1 cellular context compared by ENCODE assay signal in the genomic region with DNA sequence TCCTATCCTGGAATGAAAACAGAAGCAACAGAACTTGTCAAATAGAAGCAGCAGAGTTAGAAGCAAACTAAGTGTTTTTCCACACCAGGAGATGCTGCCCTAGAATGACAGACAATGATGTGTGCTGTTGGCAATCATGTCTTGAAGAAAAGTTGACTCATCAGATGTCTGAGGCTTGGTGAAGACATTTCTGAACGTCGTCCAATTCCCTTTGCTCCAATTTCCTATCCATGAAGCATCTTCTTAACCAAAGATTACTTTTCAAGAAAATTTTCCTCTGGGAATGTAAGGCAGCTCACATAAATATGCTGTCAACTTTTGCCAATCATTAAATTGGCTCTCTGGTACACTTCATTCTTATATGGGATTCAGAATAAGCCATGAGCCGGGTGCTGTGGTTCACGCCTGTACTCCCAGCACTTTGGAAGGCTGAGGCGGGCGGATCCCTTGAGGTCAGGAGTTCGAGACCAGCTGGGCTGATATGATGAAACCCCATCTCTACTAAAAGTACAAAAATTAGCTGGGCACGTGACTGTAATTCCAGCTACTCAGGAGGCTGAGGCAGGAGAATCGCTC.
TF ChIP-seq lines count a peak whose summit lies in the region.

No MANE protein-coding gene starts in this region.

TF ChIP-seq in A549, 52 proteins besides CTCF, POLR2A, EP300 and RAD21 (continued from another document):
- TF ChIP-seq EHMT2 (IDR thresholded peaks at IDR 0.05; ENCODE audit: low read depth), result no peak
- TF ChIP-seq, protein P1, sequence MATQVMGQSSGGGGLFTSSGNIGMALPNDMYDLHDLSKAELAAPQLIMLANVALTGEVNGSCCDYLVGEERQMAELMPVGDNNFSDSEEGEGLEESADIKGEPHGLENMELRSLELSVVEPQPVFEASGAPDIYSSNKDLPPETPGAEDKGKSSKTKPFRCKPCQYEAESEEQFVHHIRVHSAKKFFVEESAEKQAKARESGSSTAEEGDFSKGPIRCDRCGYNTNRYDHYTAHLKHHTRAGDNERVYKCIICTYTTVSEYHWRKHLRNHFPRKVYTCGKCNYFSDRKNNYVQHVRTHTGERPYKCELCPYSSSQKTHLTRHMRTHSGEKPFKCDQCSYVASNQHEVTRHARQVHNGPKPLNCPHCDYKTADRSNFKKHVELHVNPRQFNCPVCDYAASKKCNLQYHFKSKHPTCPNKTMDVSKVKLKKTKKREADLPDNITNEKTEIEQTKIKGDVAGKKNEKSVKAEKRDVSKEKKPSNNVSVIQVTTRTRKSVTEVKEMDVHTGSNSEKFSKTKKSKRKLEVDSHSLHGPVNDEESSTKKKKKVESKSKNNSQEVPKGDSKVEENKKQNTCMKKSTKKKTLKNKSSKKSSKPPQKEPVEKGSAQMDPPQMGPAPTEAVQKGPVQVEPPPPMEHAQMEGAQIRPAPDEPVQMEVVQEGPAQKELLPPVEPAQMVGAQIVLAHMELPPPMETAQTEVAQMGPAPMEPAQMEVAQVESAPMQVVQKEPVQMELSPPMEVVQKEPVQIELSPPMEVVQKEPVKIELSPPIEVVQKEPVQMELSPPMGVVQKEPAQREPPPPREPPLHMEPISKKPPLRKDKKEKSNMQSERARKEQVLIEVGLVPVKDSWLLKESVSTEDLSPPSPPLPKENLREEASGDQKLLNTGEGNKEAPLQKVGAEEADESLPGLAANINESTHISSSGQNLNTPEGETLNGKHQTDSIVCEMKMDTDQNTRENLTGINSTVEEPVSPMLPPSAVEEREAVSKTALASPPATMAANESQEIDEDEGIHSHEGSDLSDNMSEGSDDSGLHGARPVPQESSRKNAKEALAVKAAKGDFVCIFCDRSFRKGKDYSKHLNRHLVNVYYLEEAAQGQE (IDR thresholded peaks at IDR 0.05), result no peak
- TF ChIP-seq HEYL (CRISPR knock-in tag; IDR thresholded peaks at IDR 0.05), result no peak
- TF ChIP-seq RNF2 (IDR thresholded peaks at IDR 0.05; ENCODE audit: borderline replicate concordance, low read depth), result no peak
- no peak for TF ChIP-seq ZSCAN20 (CRISPR knock-in tag; IDR thresholded peaks at IDR 0.05)
- TF ChIP-seq, protein P2, sequence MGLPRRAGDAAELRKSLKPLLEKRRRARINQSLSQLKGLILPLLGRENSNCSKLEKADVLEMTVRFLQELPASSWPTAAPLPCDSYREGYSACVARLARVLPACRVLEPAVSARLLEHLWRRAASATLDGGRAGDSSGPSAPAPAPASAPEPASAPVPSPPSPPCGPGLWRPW (IDR thresholded peaks at IDR 0.05), result no peak
- TF ChIP-seq, protein P3, sequence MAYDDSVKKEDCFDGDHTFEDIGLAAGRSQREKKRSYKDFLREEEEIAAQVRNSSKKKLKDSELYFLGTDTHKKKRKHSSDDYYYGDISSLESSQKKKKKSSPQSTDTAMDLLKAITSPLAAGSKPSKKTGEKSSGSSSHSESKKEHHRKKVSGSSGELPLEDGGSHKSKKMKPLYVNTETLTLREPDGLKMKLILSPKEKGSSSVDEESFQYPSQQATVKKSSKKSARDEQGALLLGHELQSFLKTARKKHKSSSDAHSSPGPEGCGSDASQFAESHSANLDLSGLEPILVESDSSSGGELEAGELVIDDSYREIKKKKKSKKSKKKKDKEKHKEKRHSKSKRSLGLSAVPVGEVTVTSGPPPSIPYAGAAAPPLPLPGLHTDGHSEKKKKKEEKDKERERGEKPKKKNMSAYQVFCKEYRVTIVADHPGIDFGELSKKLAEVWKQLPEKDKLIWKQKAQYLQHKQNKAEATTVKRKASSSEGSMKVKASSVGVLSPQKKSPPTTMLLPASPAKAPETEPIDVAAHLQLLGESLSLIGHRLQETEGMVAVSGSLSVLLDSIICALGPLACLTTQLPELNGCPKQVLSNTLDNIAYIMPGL (CRISPR knock-in tag; IDR thresholded peaks at IDR 0.05; ENCODE audit: borderline replicate concordance), result no peak
- TF ChIP-seq, protein P4, sequence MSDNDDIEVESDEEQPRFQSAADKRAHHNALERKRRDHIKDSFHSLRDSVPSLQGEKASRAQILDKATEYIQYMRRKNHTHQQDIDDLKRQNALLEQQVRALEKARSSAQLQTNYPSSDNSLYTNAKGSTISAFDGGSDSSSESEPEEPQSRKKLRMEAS (IDR thresholded peaks at IDR 0.05), result peak; percentile 57
- peak; percentile 86 for TF ChIP-seq FOSL2 (IDR thresholded peaks at IDR 0.05)
- peak; percentile 89 for TF ChIP-seq FOSL2 (CRISPR knock-in tag; IDR thresholded peaks at IDR 0.05)
- TF ChIP-seq HOXB13 (CRISPR knock-in tag; IDR thresholded peaks at IDR 0.05; ENCODE audit: low read depth), result no peak
- peak; percentile 46 to 79; a peak in 3 of 4 replicates for TF ChIP-seq CEBPB (IDR thresholded peaks at IDR 0.05)
- TF ChIP-seq, protein P5, sequence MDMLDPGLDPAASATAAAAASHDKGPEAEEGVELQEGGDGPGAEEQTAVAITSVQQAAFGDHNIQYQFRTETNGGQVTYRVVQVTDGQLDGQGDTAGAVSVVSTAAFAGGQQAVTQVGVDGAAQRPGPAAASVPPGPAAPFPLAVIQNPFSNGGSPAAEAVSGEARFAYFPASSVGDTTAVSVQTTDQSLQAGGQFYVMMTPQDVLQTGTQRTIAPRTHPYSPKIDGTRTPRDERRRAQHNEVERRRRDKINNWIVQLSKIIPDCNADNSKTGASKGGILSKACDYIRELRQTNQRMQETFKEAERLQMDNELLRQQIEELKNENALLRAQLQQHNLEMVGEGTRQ (IDR thresholded peaks at IDR 0.05), result peak; percentile 51; the same call in 1 of the 2 replicates
- no peak for TF ChIP-seq TFCP2L1 (CRISPR knock-in tag; IDR thresholded peaks at IDR 0.05)
- no peak for TF ChIP-seq ESRRA (IDR thresholded peaks at IDR 0.05; ENCODE audit: borderline replicate concordance, low read length)
- TF ChIP-seq RARB (CRISPR knock-in tag; IDR thresholded peaks at IDR 0.05), result no peak
- TF ChIP-seq HDAC2 (IDR thresholded peaks at IDR 0.05), result no peak
- TF ChIP-seq, protein P6, sequence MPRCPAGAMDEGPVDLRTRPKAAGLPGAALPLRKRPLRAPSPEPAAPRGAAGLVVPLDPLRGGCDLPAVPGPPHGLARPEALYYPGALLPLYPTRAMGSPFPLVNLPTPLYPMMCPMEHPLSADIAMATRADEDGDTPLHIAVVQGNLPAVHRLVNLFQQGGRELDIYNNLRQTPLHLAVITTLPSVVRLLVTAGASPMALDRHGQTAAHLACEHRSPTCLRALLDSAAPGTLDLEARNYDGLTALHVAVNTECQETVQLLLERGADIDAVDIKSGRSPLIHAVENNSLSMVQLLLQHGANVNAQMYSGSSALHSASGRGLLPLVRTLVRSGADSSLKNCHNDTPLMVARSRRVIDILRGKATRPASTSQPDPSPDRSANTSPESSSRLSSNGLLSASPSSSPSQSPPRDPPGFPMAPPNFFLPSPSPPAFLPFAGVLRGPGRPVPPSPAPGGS (IDR thresholded peaks at IDR 0.05), result no peak; the same call in 2 of the 3 replicates
- TF ChIP-seq MAFK (IDR thresholded peaks at IDR 0.05; ENCODE audit: partially characterized antibody), result peak; percentile 84
- TF ChIP-seq CHD2 (IDR thresholded peaks at IDR 0.05; ENCODE audit: low read length, partially characterized antibody), result no peak
- no peak for TF ChIP-seq EHF (CRISPR knock-in tag; IDR thresholded peaks at IDR 0.05)
- TF ChIP-seq FOSB (CRISPR knock-in tag; IDR thresholded peaks at IDR 0.05), result no peak
- TF ChIP-seq PHF8 (IDR thresholded peaks at IDR 0.05; ENCODE audit: borderline replicate concordance, low read depth), result no peak
- no peak for TF ChIP-seq HOXB5 (CRISPR knock-in tag; IDR thresholded peaks at IDR 0.05)
- TF ChIP-seq, protein P7, sequence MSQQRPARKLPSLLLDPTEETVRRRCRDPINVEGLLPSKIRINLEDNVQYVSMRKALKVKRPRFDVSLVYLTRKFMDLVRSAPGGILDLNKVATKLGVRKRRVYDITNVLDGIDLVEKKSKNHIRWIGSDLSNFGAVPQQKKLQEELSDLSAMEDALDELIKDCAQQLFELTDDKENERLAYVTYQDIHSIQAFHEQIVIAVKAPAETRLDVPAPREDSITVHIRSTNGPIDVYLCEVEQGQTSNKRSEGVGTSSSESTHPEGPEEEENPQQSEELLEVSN (IDR thresholded peaks at IDR 0.05; ENCODE audit: borderline replicate concordance, low read depth), result no peak
- TF ChIP-seq JUNB (IDR thresholded peaks at IDR 0.05), result peak; percentile 82
- no peak for TF ChIP-seq CBX2 (IDR thresholded peaks at IDR 0.05; ENCODE audit: borderline replicate concordance, low read depth)
- no peak for TF ChIP-seq ZFP36 (IDR thresholded peaks at IDR 0.05; ENCODE audit: borderline replicate concordance, partially characterized antibody)
- TF ChIP-seq, protein P8, sequence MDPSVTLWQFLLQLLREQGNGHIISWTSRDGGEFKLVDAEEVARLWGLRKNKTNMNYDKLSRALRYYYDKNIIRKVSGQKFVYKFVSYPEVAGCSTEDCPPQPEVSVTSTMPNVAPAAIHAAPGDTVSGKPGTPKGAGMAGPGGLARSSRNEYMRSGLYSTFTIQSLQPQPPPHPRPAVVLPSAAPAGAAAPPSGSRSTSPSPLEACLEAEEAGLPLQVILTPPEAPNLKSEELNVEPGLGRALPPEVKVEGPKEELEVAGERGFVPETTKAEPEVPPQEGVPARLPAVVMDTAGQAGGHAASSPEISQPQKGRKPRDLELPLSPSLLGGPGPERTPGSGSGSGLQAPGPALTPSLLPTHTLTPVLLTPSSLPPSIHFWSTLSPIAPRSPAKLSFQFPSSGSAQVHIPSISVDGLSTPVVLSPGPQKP (IDR thresholded peaks at IDR 0.05; ENCODE audit: low read depth, low read length), result no peak
- no peak for TF ChIP-seq CHD4 (IDR thresholded peaks at IDR 0.05; ENCODE audit: borderline replicate concordance)
- no peak for TF ChIP-seq KDM1A (IDR thresholded peaks at IDR 0.05; ENCODE audit: low read depth)
- TF ChIP-seq SREBF2 (IDR thresholded peaks at IDR 0.05), result no peak
- no peak for TF ChIP-seq HOXA7 (CRISPR knock-in tag; IDR thresholded peaks at IDR 0.05)
- TF ChIP-seq CBX8 (IDR thresholded peaks at IDR 0.05), result no peak
- no peak for TF ChIP-seq FOXS1 (CRISPR knock-in tag; IDR thresholded peaks at IDR 0.05)
- no peak for TF ChIP-seq MAZ (IDR thresholded peaks at IDR 0.05; ENCODE audit: borderline replicate concordance, low read depth, low read length)
- no peak for TF ChIP-seq NR3C1 (IDR thresholded peaks at IDR 0.05)
- peak; percentile 82 for TF ChIP-seq GATA3 (IDR thresholded peaks at IDR 0.05; ENCODE audit: borderline replicate concordance)
- no peak for TF ChIP-seq NFE2L2 (conservative IDR thresholded peaks at IDR 0.05; ENCODE audit: low read length)
- TF ChIP-seq ZC3H11A (IDR thresholded peaks at IDR 0.05), result no peak
- no peak for TF ChIP-seq ZNF302 (CRISPR knock-in tag; IDR thresholded peaks at IDR 0.05)
TF ChIP-seq in A549: peak in this region for 8.
